In the genomic region with DNA sequence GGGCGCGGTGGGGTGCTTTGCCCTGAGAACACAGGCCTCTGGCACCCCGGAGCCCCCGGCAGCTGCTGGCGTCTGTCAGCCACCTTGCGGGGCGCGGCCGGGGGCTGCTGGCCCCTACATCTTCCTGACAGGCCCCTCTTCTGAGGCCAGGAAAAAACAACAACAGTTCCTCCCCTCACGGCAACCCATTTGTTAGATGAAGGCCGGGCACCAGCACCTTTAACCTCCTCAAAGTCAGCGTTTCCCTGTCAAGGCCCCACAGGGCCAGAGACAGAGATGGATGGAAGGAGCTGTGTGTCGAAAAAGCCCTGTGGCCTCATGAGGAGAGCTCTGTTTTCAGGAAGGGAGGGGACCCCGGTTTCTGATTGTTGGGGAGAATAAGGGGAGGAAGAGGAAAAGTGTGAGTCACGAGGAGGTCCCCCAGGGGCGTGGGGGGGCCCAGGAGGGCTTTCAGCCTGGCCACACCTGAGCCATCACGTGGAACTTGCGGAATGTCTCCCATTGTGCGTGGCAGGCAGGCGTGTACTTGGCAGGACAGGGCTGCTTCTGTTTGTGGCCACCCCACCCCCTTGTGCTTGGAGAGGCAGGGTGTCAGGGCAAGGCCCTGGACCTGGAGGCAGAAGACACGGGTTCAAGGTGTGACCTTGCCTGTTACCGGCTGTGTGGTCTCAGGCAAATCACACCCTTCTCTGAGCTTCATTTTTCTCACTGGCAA, we compare ENCODE assay signal across 1 cellular context.
TF ChIP-seq lines count a peak whose summit lies in the region.

No MANE protein-coding gene starts in this region.

TF ChIP-seq in GM23338, 12 proteins besides CTCF, POLR2A, EP300 and RAD21 (continued from another document):
- TF ChIP-seq, protein P1, sequence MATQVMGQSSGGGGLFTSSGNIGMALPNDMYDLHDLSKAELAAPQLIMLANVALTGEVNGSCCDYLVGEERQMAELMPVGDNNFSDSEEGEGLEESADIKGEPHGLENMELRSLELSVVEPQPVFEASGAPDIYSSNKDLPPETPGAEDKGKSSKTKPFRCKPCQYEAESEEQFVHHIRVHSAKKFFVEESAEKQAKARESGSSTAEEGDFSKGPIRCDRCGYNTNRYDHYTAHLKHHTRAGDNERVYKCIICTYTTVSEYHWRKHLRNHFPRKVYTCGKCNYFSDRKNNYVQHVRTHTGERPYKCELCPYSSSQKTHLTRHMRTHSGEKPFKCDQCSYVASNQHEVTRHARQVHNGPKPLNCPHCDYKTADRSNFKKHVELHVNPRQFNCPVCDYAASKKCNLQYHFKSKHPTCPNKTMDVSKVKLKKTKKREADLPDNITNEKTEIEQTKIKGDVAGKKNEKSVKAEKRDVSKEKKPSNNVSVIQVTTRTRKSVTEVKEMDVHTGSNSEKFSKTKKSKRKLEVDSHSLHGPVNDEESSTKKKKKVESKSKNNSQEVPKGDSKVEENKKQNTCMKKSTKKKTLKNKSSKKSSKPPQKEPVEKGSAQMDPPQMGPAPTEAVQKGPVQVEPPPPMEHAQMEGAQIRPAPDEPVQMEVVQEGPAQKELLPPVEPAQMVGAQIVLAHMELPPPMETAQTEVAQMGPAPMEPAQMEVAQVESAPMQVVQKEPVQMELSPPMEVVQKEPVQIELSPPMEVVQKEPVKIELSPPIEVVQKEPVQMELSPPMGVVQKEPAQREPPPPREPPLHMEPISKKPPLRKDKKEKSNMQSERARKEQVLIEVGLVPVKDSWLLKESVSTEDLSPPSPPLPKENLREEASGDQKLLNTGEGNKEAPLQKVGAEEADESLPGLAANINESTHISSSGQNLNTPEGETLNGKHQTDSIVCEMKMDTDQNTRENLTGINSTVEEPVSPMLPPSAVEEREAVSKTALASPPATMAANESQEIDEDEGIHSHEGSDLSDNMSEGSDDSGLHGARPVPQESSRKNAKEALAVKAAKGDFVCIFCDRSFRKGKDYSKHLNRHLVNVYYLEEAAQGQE (IDR thresholded peaks at IDR 0.05; ENCODE audit: unreplicated experiment) = no peak
TF ChIP-seq in GM23338: peak in this region for 0.
